In the genomic region with DNA sequence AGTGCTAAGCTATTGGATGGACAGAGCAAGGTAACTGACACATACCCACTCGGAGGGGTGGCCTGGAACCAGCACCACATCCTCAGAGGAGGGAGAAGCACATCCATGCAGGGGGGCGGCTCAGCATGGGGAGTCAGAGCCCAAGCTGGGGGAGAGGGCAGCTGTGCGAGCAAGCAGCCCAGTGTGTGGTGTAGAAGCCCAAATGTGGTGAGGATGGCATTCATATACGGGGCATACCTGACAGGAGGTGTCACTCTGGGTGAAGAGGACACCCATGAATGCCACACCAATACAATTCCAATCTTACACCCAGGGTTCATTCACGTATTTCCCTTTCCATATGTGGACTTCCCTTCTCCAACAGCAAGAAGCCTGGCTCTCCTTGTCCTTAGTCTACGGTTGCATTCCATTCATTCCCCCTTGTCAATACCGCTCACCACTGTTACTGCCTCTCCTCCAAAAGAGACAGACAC, we compare ENCODE assay signal across 23 cellular contexts. TPM values are rescaled to one million over a fixed set of nuclear protein-coding genes. Genes with fewer than 3 reads are reported as not detected.
DNase-seq lines count a peak whose midpoint lies in the region; ATAC-seq, FAIRE-seq and TF ChIP-seq lines count a peak whose summit lies in the region.
"Had no signal": no experiment of that assay in that cellular context is flagged by ENCODE, and none has a peak within 500 bp of the region (broad histone marks: within the 10 kb centered on the region; RNA-seq: fewer than 3 reads in every experiment).

No MANE protein-coding gene starts in this region.

- H3K4me2 ChIP-seq in mammary epithelial cell (ENCODE audit: insufficient read depth, low read depth, low read length), result peak overlapping the region; percentile 32
- no peak overlapping the region for H3K4me2 ChIP-seq in mesendoderm (ENCODE audit: low read length)
- H3K4me2 ChIP-seq: BLaER1 had no signal

- H2BK120ac ChIP-seq in mesendoderm (ENCODE audit: low read depth, low read length), result no peak overlapping the region

- DNase-seq in mammary epithelial cell (no peak), breast epithelium (ENCODE audit: low spot score in 2 of 2) (no peak), choroid plexus epithelial cell (ENCODE audit: low read depth) (peak; percentile 37), mesendoderm (peak; percentile 61), aorta (no peak), HK-2 (ENCODE audit: unreplicated experiment) (no peak), cerebellum (ENCODE audit: low spot score) (no peak), kidney (no peak)
- DNase-seq: 8988T; activated CD4-positive, alpha-beta T cell treated with anti-CD3 and anti-CD28 coated beads, Interleukin-2, amount 50 U/mL, for 48 hours; activated T-cell treated with anti-CD3 and anti-CD28 coated beads, Interleukin-2, amount 50 U/mL, for 24 hours; GF-D8; glutamatergic neuron; immature natural killer cell; naive thymus-derived CD8-positive, alpha-beta T cell; NCI-H2029; NCI-H510A; spleen had no signal

- H3K9me3 ChIP-seq in mammary epithelial cell (replicated peaks; ENCODE audit: insufficient read depth, low read length) (no peaks in the 10 kb centered on the region), breast epithelium (no peaks in the 10 kb centered on the region), aorta (ENCODE audit: control insufficient read depth, low read length) (no peaks in the 10 kb centered on the region), kidney (ENCODE audit: control insufficient read depth in 1 of 2, low read length in 2 of 2) (no peaks in the 10 kb centered on the region)
- H3K9me3 ChIP-seq: BLaER1, spleen had no signal

- H3K27me3 ChIP-seq in mammary epithelial cell (ENCODE audit: insufficient read depth, low read length) (peaks cover 2% of the 10 kb centered on the region), breast epithelium (peaks cover 0 to 27% of the 10 kb centered on the region in 2 donors), mesendoderm (ENCODE audit: insufficient read depth, low read length, poor library complexity) (no peaks in the 10 kb centered on the region), aorta (ENCODE audit: control insufficient read depth in 1 of 2, insufficient read depth in 2 of 2, low read length in 1 of 2) (no peaks in the 10 kb centered on the region)
- H3K27me3 ChIP-seq: BLaER1 had no signal

- 30% methylated on average over 5 of the region's 7 CpGs for WGBS in mammary epithelial cell (ENCODE audit: low coverage, missing lambda C conversion rate)
- no CpG with 5 or more reads among the region's 7 CpGs for WGBS in mesendoderm (ENCODE audit: extremely low coverage, insufficient coverage, low lambda C conversion rate)
- 34% methylated on average over 7 of the region's 7 CpGs for WGBS in aorta, 2 donors

- no peak overlapping the region for H3K27ac ChIP-seq in mammary epithelial cell (ENCODE audit: insufficient read depth, low read depth, low read length)
- no peak overlapping the region for H3K27ac ChIP-seq in breast epithelium
- H3K27ac ChIP-seq in mesendoderm (ENCODE audit: low read depth, low read length), result no peak overlapping the region
- peak overlapping the region; percentile 2 to 20 for H3K27ac ChIP-seq in aorta (ENCODE audit: low read depth in 1 of 2, low read length in 2 of 2)
- no peak overlapping the region for H3K27ac ChIP-seq in kidney (ENCODE audit: low read depth in 2 of 2, low read length in 2 of 2)
- H3K27ac ChIP-seq: BLaER1, spleen had no signal

- TF ChIP-seq POLR2A in breast epithelium (IDR thresholded peaks at IDR 0.05), result no peak

- no peak overlapping the region for H3K23ac ChIP-seq in mesendoderm (ENCODE audit: low read length)

- no TSS peak for BruUV-seq in mammary epithelial cell (replicated peaks; lab: Mats Ljungman, UMichigan)

- intact Hi-C loops in mammary epithelial cell (cut with micrococcal nuclease), result no loop called here
- intact Hi-C loops in breast epithelium (cut with DNase I; ENCODE audit: low total_unique reads), result no loop called here
- intact Hi-C loops in aorta (cut with DNase I), result loop anchor here (5.0 kb wide), 2 partner anchors 58 to 87 kb away; partner anchors contain the start of gene ACAN (in 2 of the 2)
- intact Hi-C loops in kidney (cut with DNase I), result no loop called here

- H3K4ac ChIP-seq in mesendoderm (ENCODE audit: low read depth, low read length), result no peak overlapping the region

- H4K5ac ChIP-seq in mesendoderm (ENCODE audit: low read length), result no peak overlapping the region

- no peak for ATAC-seq in aorta (ENCODE audit: low FRiP score)
- ATAC-seq: naive thymus-derived CD8-positive, alpha-beta T cell; Right ventricle myocardium inferior had no signal

- H3K4me3 ChIP-seq in mammary epithelial cell (replicated peaks in 1 of 3; ENCODE audit: insufficient read depth in 1 of 3, low read depth in 2 of 3, low read length in 3 of 3) (no peak overlapping the region), breast epithelium (no peak overlapping the region), choroid plexus epithelial cell (ENCODE audit: low read depth, low read length) (no peak overlapping the region), mesendoderm (ENCODE audit: low read length) (no peak overlapping the region), aorta (ENCODE audit: low read length in 2 of 2) (no peak overlapping the region), kidney (ENCODE audit: low read length in 2 of 2) (no peak overlapping the region)
- H3K4me3 ChIP-seq: BLaER1, lung, spleen had no signal

- H3K36me3 ChIP-seq in mammary epithelial cell (ENCODE audit: insufficient read depth, low read length), result no peaks in the 10 kb centered on the region
- H3K36me3 ChIP-seq in breast epithelium, result no peaks in the 10 kb centered on the region
- no peaks in the 10 kb centered on the region for H3K36me3 ChIP-seq in mesendoderm (ENCODE audit: control insufficient read depth, insufficient read depth, low read length)
- no peaks in the 10 kb centered on the region for H3K36me3 ChIP-seq in aorta (ENCODE audit: control insufficient read depth in 1 of 2, insufficient read depth in 2 of 2, low read length in 1 of 2)
- H3K36me3 ChIP-seq in kidney (ENCODE audit: control insufficient read depth in 1 of 2, insufficient read depth in 2 of 2, low read length in 2 of 2), result no peaks in the 10 kb centered on the region
- H3K36me3 ChIP-seq: BLaER1, spleen had no signal

- no peak overlapping the region for H2AFZ ChIP-seq in mammary epithelial cell (ENCODE audit: low read depth, low read length)

- FAIRE-seq in kidney (lab: Jason Lieb, UNC), result no peak
- FAIRE-seq: D721Med, GM12892 had no signal

- no peak overlapping the region for H2AK5ac ChIP-seq in mesendoderm (ENCODE audit: low read length)

- no peak overlapping the region for H2BK5ac ChIP-seq in mesendoderm (ENCODE audit: low read length)

- H4K8ac ChIP-seq in mesendoderm (ENCODE audit: low read depth, low read length), result no peak overlapping the region

- no peak overlapping the region for H3K18ac ChIP-seq in mesendoderm (ENCODE audit: low read length)

- no peak overlapping the region for H2BK15ac ChIP-seq in mesendoderm (replicated peaks; ENCODE audit: low read depth)

- H3K4me1 ChIP-seq in mammary epithelial cell (ENCODE audit: insufficient read depth, low read length) (peaks cover 18% of the 10 kb centered on the region), breast epithelium (no peaks in the 10 kb centered on the region), mesendoderm (ENCODE audit: control insufficient read depth, low read depth, low read length) (peaks cover 3% of the 10 kb centered on the region), aorta (ENCODE audit: control insufficient read depth in 1 of 2, insufficient read depth in 2 of 2, low read length in 2 of 2) (peaks cover 3 to 6% of the 10 kb centered on the region in 2 donors), kidney (ENCODE audit: control insufficient read depth in 1 of 2, insufficient read depth in 1 of 2, low read depth in 1 of 2, low read length in 2 of 2) (no peaks in the 10 kb centered on the region)
- H3K4me1 ChIP-seq: BLaER1, spleen had no signal

- in situ Hi-C loops in mammary epithelial cell (cut with MboI; ENCODE audit: low sequenced_read_pairs in 2 of 2), result no loop called here

- CTCF ChIA-PET in mammary epithelial cell (lab: Charles Lee; ENCODE audit: low non-redundant PET), result no interaction called here

- no peaks in the 10 kb centered on the region for H3K79me2 ChIP-seq in mammary epithelial cell (ENCODE audit: insufficient read depth, low read length)
- no peaks in the 10 kb centered on the region for H3K79me2 ChIP-seq in mesendoderm (ENCODE audit: control insufficient read depth, insufficient read depth, low read length)

- H3K9ac ChIP-seq in mammary epithelial cell (ENCODE audit: insufficient read depth, low read length) (no peak overlapping the region), mesendoderm (ENCODE audit: low read length) (no peak overlapping the region), kidney (ENCODE audit: low read length in 2 of 2) (no peak overlapping the region)
- H3K9ac ChIP-seq: BLaER1 had no signal

- no peaks in the 10 kb centered on the region for H4K20me1 ChIP-seq in mammary epithelial cell (ENCODE audit: insufficient read depth, low read length)
- H4K20me1 ChIP-seq: BLaER1 had no signal

- dilution Hi-C loops in mammary epithelial cell (cut with HindIII; ENCODE audit: low sequenced_read_pairs), result no loop called here

- no peaks in the 10 kb centered on the region for H3K79me1 ChIP-seq in mesendoderm (ENCODE audit: low read length)

- H3K56ac ChIP-seq in mesendoderm (ENCODE audit: low read length), result no peak overlapping the region

- TF ChIP-seq CTCF in mammary epithelial cell (conservative IDR thresholded peaks at IDR 0.05 in 1 of 2, IDR thresholded peaks at IDR 0.05 in 1 of 2; ENCODE audit: extremely low read depth in 1 of 2, insufficient read depth in 1 of 2, low read depth in 1 of 2, low read length in 2 of 2) (no peak), breast epithelium (IDR thresholded peaks at IDR 0.05) (no peak), choroid plexus epithelial cell (conservative IDR thresholded peaks at IDR 0.05; ENCODE audit: low read depth, low read length) (no peak), kidney (IDR thresholded peaks at IDR 0.05; ENCODE audit: borderline replicate concordance, extremely low read depth, insufficient read depth) (no peak)

RNA-seq across cellular contexts. Expression of gene ACAN, which starts 58.7 kb away (rescaled TPM):
- total RNA-seq in mammary epithelial cell (under 1 TPM in 1 of 2 donors, not detected in 1; under 0.01 TPM), breast epithelium (under 1 TPM in 1 of 3 donors, not detected in 2; under 0.01 TPM), aorta (100 to 1,000 TPM in 1 of 2 donors, 10 to 100 TPM in 1; 31.7 to 312 TPM), cerebellum (0.45 TPM), kidney (10.3 TPM)
- polyA plus RNA-seq in mammary epithelial cell (0.10 TPM), aorta (10 to 100 TPM; 12.9 to 37.6 TPM), kidney (ENCODE audit: insufficient read depth, low read depth, low replicate concordance) (2.8 TPM)
- polyA minus RNA-seq in mammary epithelial cell, result not detected
- 0.10 TPM for polyA plus RNA-seq in mesendoderm (2013, experiment 1 of 2)
- polyA plus RNA-seq in mesendoderm (2013, experiment 2 of 2), result 0.18 TPM
- total RNA-seq: naive thymus-derived CD8-positive, alpha-beta T cell; Right ventricle myocardium inferior had no signal
- polyA plus RNA-seq: immature natural killer cell had no signal

Comparison
In these comparisons a context has a peak if more than half of its experiments do, and no peak if none do; other contexts are left out.
1. DNase-seq: peak in choroid plexus epithelial cell (single experiment) and mesendoderm (single experiment); none in mammary epithelial cell (single experiment), breast epithelium (0 of 2), aorta (0 of 2), HK-2 (single experiment), cerebellum (single experiment) and kidney (single experiment).
2. H3K27ac ChIP-seq: peak in aorta (2 of 2); none in mammary epithelial cell (single experiment), breast epithelium (0 of 2), mesendoderm (single experiment) and kidney (0 of 2).
3. intact Hi-C loops: an anchor here in aorta (5.0 kb wide); none called in mammary epithelial cell, breast epithelium and kidney.